8 cellular contexts compared by ENCODE assay signal in the genomic region with DNA sequence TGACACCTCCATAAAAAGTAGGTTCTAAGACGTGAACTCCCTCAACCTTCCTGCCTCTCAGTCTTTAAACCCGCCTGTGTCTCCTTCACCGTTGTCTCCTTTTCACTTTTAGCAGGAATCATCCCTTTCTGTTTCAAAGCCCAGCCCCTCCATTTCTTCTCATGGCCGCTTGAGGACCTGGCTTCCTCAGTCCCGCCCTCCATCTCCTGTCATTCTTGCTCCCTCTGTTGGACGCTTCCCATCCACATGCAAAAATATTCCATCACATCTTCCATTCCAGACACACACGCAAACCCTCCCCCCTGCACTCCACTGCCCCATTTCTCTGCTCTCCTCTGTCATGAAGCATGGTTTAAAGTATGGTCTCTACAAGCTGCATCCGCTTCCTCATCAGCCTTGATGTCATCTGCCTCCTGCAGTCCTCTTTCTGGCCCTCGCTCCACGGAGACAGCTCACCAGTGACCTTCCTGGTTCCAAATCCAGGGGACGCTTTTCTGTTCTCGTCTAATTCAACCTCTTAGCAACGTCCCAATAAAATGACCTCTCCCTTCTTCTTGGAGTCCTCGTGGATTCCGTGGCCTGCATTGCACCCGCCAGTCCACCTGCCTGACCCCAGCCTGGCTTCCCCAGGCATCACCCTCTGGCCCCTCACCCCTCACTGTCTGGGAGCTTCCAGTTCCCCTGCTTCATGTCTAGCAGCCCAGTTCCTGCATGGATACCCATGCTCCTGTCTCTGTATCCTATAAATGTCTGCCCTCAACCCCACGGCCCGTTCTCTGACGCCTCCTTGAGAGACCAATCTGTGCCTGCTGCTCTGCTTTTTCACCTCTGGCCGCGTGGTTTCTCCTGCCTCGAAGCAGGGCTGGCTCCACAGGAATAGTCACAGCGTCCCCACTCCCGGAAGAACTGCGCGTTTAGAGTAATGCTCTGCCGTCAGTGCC. TPM values are rescaled to one million over a fixed set of nuclear protein-coding genes. Genes with fewer than 3 reads are reported as not detected.
DNase-seq lines count a peak whose midpoint lies in the region; ATAC-seq and TF ChIP-seq lines count a peak whose summit lies in the region.

No MANE protein-coding gene starts in this region.

- H3K27me3 ChIP-seq in lung (ENCODE audit: control insufficient read depth, insufficient read depth), result no peaks in the 10 kb centered on the region
- no peaks in the 10 kb centered on the region for H3K27me3 ChIP-seq in aorta (ENCODE audit: control insufficient read depth in 1 of 2, insufficient read depth in 2 of 2, low read length in 1 of 2)

- H3K9me3 Mint-ChIP-seq in chondrocyte (ENCODE audit: low read depth), result no peaks in the 10 kb centered on the region

- peak; percentile 61 for DNase-seq in Right ventricle myocardium inferior (ENCODE audit: missing footprints)
- no peak for DNase-seq in cardiac septum (ENCODE audit: low spot score)
- peak; percentile 23 to 30 for DNase-seq in NOMO-1 (lab: John Stamatoyannopoulos, UW; ENCODE audit: unreplicated experiment in 2 of 2)
- DNase-seq in chondrocyte (ENCODE audit: low spot score), result no peak
- DNase-seq in lung (ENCODE audit: low spot score), result no peak
- peak in 1 of 2 donors; percentile 58 for DNase-seq in aorta
- no peak for DNase-seq in GM19240 (ENCODE audit: insufficient read length, low spot score)

- no peak overlapping the region for H3K4me3 ChIP-seq in lung
- no peak overlapping the region for H3K4me3 ChIP-seq in aorta (ENCODE audit: low read length in 2 of 2)

- no peaks in the 10 kb centered on the region for H3K36me3 Mint-ChIP-seq in chondrocyte (ENCODE audit: low read depth)

- peak overlapping the region; percentile 10 for H3K27ac Mint-ChIP-seq in chondrocyte (ENCODE audit: unreplicated experiment)

- ATAC-seq in Right ventricle myocardium inferior (peak; percentile 48), lung (ENCODE audit: insufficient read depth, low FRiP score) (no peak), aorta (ENCODE audit: low FRiP score) (peak; percentile 40), HG02852 (IDR thresholded peaks at IDR 0.05; ENCODE audit: unreplicated experiment) (no peak)

- H3K27ac ChIP-seq in lung (ENCODE audit: low read depth in 1 of 2, low read length in 1 of 2) (no peak overlapping the region), aorta (ENCODE audit: low read depth in 1 of 2, low read length in 2 of 2) (no peak overlapping the region)

- H3K9me3 ChIP-seq in lung (ENCODE audit: control insufficient read depth in 2 of 2, insufficient read depth in 1 of 2, low read length in 1 of 2) (no peaks in the 10 kb centered on the region), aorta (ENCODE audit: control insufficient read depth, low read length) (no peaks in the 10 kb centered on the region)

- no peaks in the 10 kb centered on the region for H3K27me3 Mint-ChIP-seq in chondrocyte (ENCODE audit: low read depth)

- WGBS in lung, 2 donors, result 59 to 61% methylated on average over 27 of the region's 27 CpGs
- WGBS in aorta, 2 donors, result 59 to 62% methylated on average over 27 of the region's 27 CpGs

- H3K4me3 Mint-ChIP-seq in chondrocyte (ENCODE audit: unreplicated experiment), result no peak overlapping the region

- H3K4me1 ChIP-seq in lung (ENCODE audit: control insufficient read depth in 2 of 2, insufficient read depth in 2 of 2, low read length in 2 of 2) (peaks cover 0 to 3% of the 10 kb centered on the region in 2 donors), aorta (ENCODE audit: control insufficient read depth in 1 of 2, insufficient read depth in 2 of 2, low read length in 2 of 2) (no peaks in the 10 kb centered on the region)

- H3K36me3 ChIP-seq in lung (ENCODE audit: control insufficient read depth in 2 of 2, insufficient read depth in 2 of 2, low read length in 2 of 2), result peaks cover 0 to 2% of the 10 kb centered on the region in 2 donors
- no peaks in the 10 kb centered on the region for H3K36me3 ChIP-seq in aorta (ENCODE audit: control insufficient read depth in 1 of 2, insufficient read depth in 2 of 2, low read length in 1 of 2)

- H3K4me1 Mint-ChIP-seq in chondrocyte (ENCODE audit: low read depth), result peaks cover 14% of the 10 kb centered on the region

- TF ChIP-seq CTCF in chondrocyte (IDR thresholded peaks at IDR 0.05) (peak; percentile 85), lung (IDR thresholded peaks at IDR 0.05; ENCODE audit: control extremely low read depth, extremely low read depth) (peak; percentile 56)

- intact Hi-C loops in Right ventricle myocardium inferior (cut with DNase I) (loop anchor here (2.0 to 10.0 kb wide), 3 partner anchors 51 to 197 kb away; partner anchors contain the start of gene SPATA20), cardiac septum (cut with DNase I) (loop anchor here (2.0 to 10.0 kb wide), 2 partner anchors 51 to 197 kb away; no protein-coding TSS in a partner anchor), aorta (cut with DNase I) (loop anchor here in 1 of 2 donors (5.0 kb wide), 2 partner anchors 49 to 134 kb away; partner anchors contain the start of genes ABCC3 and SPATA20)

RNA-seq across cellular contexts. Expression of gene ANKRD40, which starts 26.2 kb away (rescaled TPM):
- total RNA-seq in Right ventricle myocardium inferior (60.9 TPM), cardiac septum (47.6 TPM), chondrocyte (34.6 to 39.4 TPM (median 36.1 TPM) in 3 replicates), lung (10 to 100 TPM; 34.4 to 38.9 TPM), aorta (10 to 100 TPM; 53.2 to 55.5 TPM)
- polyA plus RNA-seq in lung (10 to 100 TPM; 14.6 to 15.7 TPM), aorta (10 to 100 TPM; 19.1 to 20.5 TPM)

RNA-seq across cellular contexts. Expression of gene LUC7L3, which starts 37.9 kb away (rescaled TPM):
- total RNA-seq in Right ventricle myocardium inferior (49.3 TPM), cardiac septum (78.5 TPM), chondrocyte (71.5 to 99.0 TPM (median 73.9 TPM) in 3 replicates), lung (100 to 1,000 TPM in 1 of 2 donors, 10 to 100 TPM in 1; 80.4 to 188 TPM), aorta (100 to 1,000 TPM; 123 to 189 TPM)
- polyA plus RNA-seq in lung (10 to 100 TPM; 38.1 to 98.4 TPM), aorta (100 to 1,000 TPM; 147 to 852 TPM)

RNA-seq across cellular contexts. Expression of gene ABCC3, which starts 46.8 kb away (rescaled TPM):
- total RNA-seq in Right ventricle myocardium inferior (0.68 TPM), cardiac septum (1.9 TPM), chondrocyte (1.9 to 16.0 TPM (median 2.8 TPM) in 3 replicates), lung (10 to 100 TPM; 18.3 to 46.4 TPM), aorta (10 to 100 TPM; 25.7 to 54.9 TPM)
- polyA plus RNA-seq in lung (10 to 100 TPM; 10.3 to 45.7 TPM), aorta (100 to 1,000 TPM in 1 of 2 donors, 1 to 10 TPM in 1; 9.9 to 145 TPM)

Comparison
In these comparisons a context has a peak if more than half of its experiments do, and no peak if none do; other contexts are left out.
1. DNase-seq: peak in Right ventricle myocardium inferior (single experiment) and NOMO-1 (2 of 2); none in cardiac septum (single experiment), chondrocyte (single experiment), lung (single experiment) and GM19240 (single experiment).
2. ATAC-seq: peak in Right ventricle myocardium inferior (single experiment) and aorta (single experiment); none in lung (single experiment) and HG02852 (single experiment).